In genomic region chr4:39469429-39470077, GRCh38 we compare ENCODE assay signal across 8 cellular contexts. TPM values are rescaled to one million over a fixed set of nuclear protein-coding genes. Genes with fewer than 3 reads are reported as not detected.
DNase-seq lines count a peak whose midpoint lies in the region; ATAC-seq, FAIRE-seq and TF ChIP-seq lines count a peak whose summit lies in the region.

No MANE protein-coding gene starts in this region.

- H3K9me3 ChIP-seq in Loucy (ENCODE audit: insufficient read depth, low read depth, low read length) (no peaks in the 10 kb centered on the region), RWPE2 (ENCODE audit: severe bottlenecking) (no peaks in the 10 kb centered on the region)

- H3K4me3 ChIP-seq in H7 (ENCODE audit: insufficient read depth, low read depth, low read length) = no peak overlapping the region
- H3K4me3 ChIP-seq in Loucy (ENCODE audit: low read length, poor library complexity, severe bottlenecking) = no peak overlapping the region
- H3K4me3 ChIP-seq in RWPE2 (ENCODE audit: severe bottlenecking) = no peak overlapping the region

- no peaks in the 10 kb centered on the region for H3K27me3 Mint-ChIP-seq in activated T-cell treated with anti-CD3 and anti-CD28 coated beads, Interleukin-2, amount 50 U/mL, for 24 hours

- H3K27me3 ChIP-seq in H7 (ENCODE audit: control insufficient read depth, insufficient read depth, low read length) (no peaks in the 10 kb centered on the region), Loucy (ENCODE audit: insufficient read depth, low read length, poor library complexity, severe bottlenecking) (no peaks in the 10 kb centered on the region), RWPE2 (ENCODE audit: insufficient read depth, poor library complexity, severe bottlenecking) (no peaks in the 10 kb centered on the region)

- peaks cover 20% of the 10 kb centered on the region for H3K4me1 Mint-ChIP-seq in activated T-cell treated with anti-CD3 and anti-CD28 coated beads, Interleukin-2, amount 50 U/mL, for 24 hours (ENCODE audit: low read depth)

- peak overlapping the region; percentile 54 for H3K9ac ChIP-seq in Loucy (ENCODE audit: low read depth, low read length, poor library complexity, severe bottlenecking)

- H3K4me2 ChIP-seq in Loucy (ENCODE audit: low read depth, low read length, poor library complexity, severe bottlenecking) = no peak overlapping the region

- peak overlapping the region; percentile 78 for H3K27ac Mint-ChIP-seq in activated T-cell treated with anti-CD3 and anti-CD28 coated beads, Interleukin-2, amount 50 U/mL, for 24 hours

- H3K4me3 Mint-ChIP-seq in activated T-cell treated with anti-CD3 and anti-CD28 coated beads, Interleukin-2, amount 50 U/mL, for 24 hours = no peak overlapping the region

- H3K4me1 ChIP-seq in Loucy (ENCODE audit: insufficient read depth, low read length, poor library complexity, severe bottlenecking) (peaks cover 7% of the 10 kb centered on the region), RWPE2 (ENCODE audit: insufficient read depth, poor library complexity, severe bottlenecking) (no peaks in the 10 kb centered on the region)

- H2AFZ ChIP-seq in Loucy (ENCODE audit: low read length) = peak overlapping the region; percentile 71

- no peaks in the 10 kb centered on the region for H4K20me1 ChIP-seq in Loucy (ENCODE audit: insufficient read depth, low read length, poor library complexity, severe bottlenecking)

- peak; percentile 94 for ATAC-seq in RWPE2 (ENCODE audit: low read depth)
- peak; percentile 77 for ATAC-seq in left lobe of liver

- DNase-seq in activated T-cell treated with anti-CD3 and anti-CD28 coated beads, Interleukin-2, amount 50 U/mL, for 24 hours = no peak
- DNase-seq in activated T-cell treated with anti-CD3 and anti-CD28 coated beads, Interleukin-2, amount 50 U/mL, for 1 hour = no peak
- DNase-seq in H7 (peak; percentile 68), RWPE2 (ENCODE audit: low spot score) (no peak), left lobe of liver (ENCODE audit: low spot score) (peak; percentile 64), superior temporal gyrus (ENCODE audit: extremely low spot score) (peak; percentile 93)

- H3K27ac ChIP-seq in RWPE2 (ENCODE audit: poor library complexity, severe bottlenecking) = no peak overlapping the region

- no peaks in the 10 kb centered on the region for H3K9me2 ChIP-seq in Loucy (replicated peaks; ENCODE audit: low read depth, low read length)

- TF ChIP-seq CTCF in Loucy (conservative IDR thresholded peaks at IDR 0.05; ENCODE audit: low read length) = peak; percentile 92
- peak; percentile 97 for TF ChIP-seq CTCF in RWPE2 (IDR thresholded peaks at IDR 0.05; ENCODE audit: poor library complexity, severe bottlenecking)

- no peaks in the 10 kb centered on the region for H3K9me3 Mint-ChIP-seq in activated T-cell treated with anti-CD3 and anti-CD28 coated beads, Interleukin-2, amount 50 U/mL, for 24 hours

- no peaks in the 10 kb centered on the region for H3F3A ChIP-seq in Loucy (ENCODE audit: low read depth)

- FAIRE-seq in colon (lab: Jason Lieb, UNC) = peak; percentile 86

- H3K36me3 Mint-ChIP-seq in activated T-cell treated with anti-CD3 and anti-CD28 coated beads, Interleukin-2, amount 50 U/mL, for 24 hours (ENCODE audit: low read depth) = peaks cover 85% of the 10 kb centered on the region

- H3K79me2 ChIP-seq in Loucy (ENCODE audit: insufficient read depth, low read length) = no peaks in the 10 kb centered on the region

- H3K36me3 ChIP-seq in H7 (replicated peaks; ENCODE audit: control insufficient read depth, insufficient read depth, low read length) = peaks cover 7% of the 10 kb centered on the region
- H3K36me3 ChIP-seq in Loucy (ENCODE audit: insufficient read depth, low read length) = peaks cover 4% of the 10 kb centered on the region; the same call in 1 of the 2 replicates
- peaks cover 76% of the 10 kb centered on the region for H3K36me3 ChIP-seq in RWPE2 (ENCODE audit: low read depth)

RNA-seq across cellular contexts. Expression of gene LIAS, which starts 10.7 kb away (rescaled TPM):
- total RNA-seq in H7 (2014; rRNA removed; shearing (Covaris generic)) = 18.4 and 28.1 TPM in 2 replicates
- total RNA-seq in left lobe of liver = 13.7 TPM

RNA-seq across cellular contexts. Expression of gene RPL9, which starts 10.8 kb away (rescaled TPM):
- total RNA-seq in H7 (2014; rRNA removed; shearing (Covaris generic)) = 1,441 and 1,920 TPM in 2 replicates
- total RNA-seq in left lobe of liver = 364 TPM

RNA-seq across cellular contexts. Expression of gene UGDH, which starts 57.7 kb away (rescaled TPM):
- total RNA-seq in H7 (2014; rRNA removed; shearing (Covaris generic)) = 38.4 and 38.7 TPM in 2 replicates
- total RNA-seq in left lobe of liver = 225 TPM

Comparison
In these comparisons a context has a peak if more than half of its experiments do, and no peak if none do; other contexts are left out.
1. DNase-seq: peak in H7 (single experiment), left lobe of liver (single experiment) and superior temporal gyrus (single experiment); none in activated T-cell treated with anti-CD3 and anti-CD28 coated beads, Interleukin-2, amount 50 U/mL, for 24 hours (single experiment), activated T-cell treated with anti-CD3 and anti-CD28 coated beads, Interleukin-2, amount 50 U/mL, for 1 hour (single experiment) and RWPE2 (single experiment).